Comparison of ENCODE assay signal across 11 cellular contexts in the genomic region with DNA sequence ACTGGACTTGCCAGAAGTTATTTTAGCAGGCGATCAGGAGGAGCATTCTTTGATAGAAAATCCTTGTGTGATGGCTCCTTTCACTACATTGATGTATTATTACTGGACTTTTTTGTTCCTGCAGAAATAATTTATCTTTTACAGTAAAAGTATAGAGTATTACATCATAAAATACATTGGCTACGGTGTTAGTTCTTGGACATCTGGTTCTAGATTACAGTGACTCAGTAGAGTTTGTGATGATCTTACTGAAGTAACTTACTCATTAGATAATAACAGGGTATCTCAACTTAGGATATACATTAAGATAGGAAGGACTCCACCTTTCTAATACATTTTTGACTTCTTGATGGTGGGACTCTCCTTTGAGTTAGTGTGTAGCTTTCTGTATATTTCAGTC. TPM values are rescaled to one million over a fixed set of nuclear protein-coding genes. Genes with fewer than 3 reads are reported as not detected.
A peak's percentile ranks its signal among the peaks of the same experiment; 100 is the strongest.
DNase-seq lines count a peak whose midpoint lies in the region; ATAC-seq and TF ChIP-seq lines count a peak whose summit lies in the region.
"Had no signal": no experiment of that assay in that cellular context is flagged by ENCODE, and none has a peak within 500 bp of the region (broad histone marks: within the 10 kb centered on the region; RNA-seq: fewer than 3 reads in every experiment).

No MANE protein-coding gene starts in this region.

- peaks cover 5% of the 10 kb centered on the region for H3K27me3 Mint-ChIP-seq in activated T-cell treated with anti-CD3 and anti-CD28 coated beads, Interleukin-2, amount 50 U/mL, for 72 hours (ENCODE audit: low read depth)

- WGBS in heart right ventricle, 2 donors, result 46 to 52% methylated on average over 2 of the region's 2 CpGs
- 80% methylated on average over 2 of the region's 2 CpGs for WGBS in right lobe of liver (ENCODE audit: insufficient coverage, low coverage, low lambda C conversion rate, missing lambda C conversion rate)

- H3K9ac ChIP-seq in mucosa of stomach (ENCODE audit: low read length), result peak overlapping the region; percentile 51
- H3K9ac ChIP-seq: SK-N-SH had no signal

- H3K9me3 Mint-ChIP-seq in activated T-cell treated with anti-CD3 and anti-CD28 coated beads, Interleukin-2, amount 50 U/mL, for 72 hours, result peaks cover 11 to 16% of the 10 kb centered on the region in 2 donors

- H3K9me3 ChIP-seq in heart right ventricle, result no peaks in the 10 kb centered on the region
- no peaks in the 10 kb centered on the region for H3K9me3 ChIP-seq in mucosa of stomach (ENCODE audit: control insufficient read depth, low read length)
- H3K9me3 ChIP-seq in uterus, result no peaks in the 10 kb centered on the region
- H3K9me3 ChIP-seq in right lobe of liver, result no peaks in the 10 kb centered on the region
- H3K9me3 ChIP-seq: SK-N-SH had no signal

- DNase-seq in heart right ventricle, result no peak
- DNase-seq in Right ventricle myocardium superior, result no peak
- DNase-seq in dedifferentiated amniotic fluid mesenchymal stem cell (ENCODE audit: extremely low spot score), result peak; percentile 16
- no peak for DNase-seq in uterus
- no peak for DNase-seq in activated T-cell treated with anti-CD3 and anti-CD28 coated beads, Interleukin-2, amount 50 U/mL, for 72 hours
- DNase-seq in right lobe of liver, result no peak
- DNase-seq: activated CD4-positive, alpha-beta T cell treated with anti-CD3 and anti-CD28 coated beads for 1 hour; effector CD4-positive, alpha-beta T cell had no signal

- H3K36me3 Mint-ChIP-seq in activated T-cell treated with anti-CD3 and anti-CD28 coated beads, Interleukin-2, amount 50 U/mL, for 72 hours (ENCODE audit: insufficient read depth in 2 of 2), result peaks cover 2 to 8% of the 10 kb centered on the region in 2 donors

- H3K27ac Mint-ChIP-seq in activated T-cell treated with anti-CD3 and anti-CD28 coated beads, Interleukin-2, amount 50 U/mL, for 72 hours, result no peak overlapping the region

- no peaks in the 10 kb centered on the region for H3K27me3 ChIP-seq in heart right ventricle
- H3K27me3 ChIP-seq in mucosa of stomach (ENCODE audit: control insufficient read depth, insufficient read depth, low read length), result no peaks in the 10 kb centered on the region
- no peaks in the 10 kb centered on the region for H3K27me3 ChIP-seq in uterus
- H3K27me3 ChIP-seq in right lobe of liver, result no peaks in the 10 kb centered on the region

- intact Hi-C loops in heart right ventricle (cut with DNase I) (loop anchor here in 6 of 10 donors (2.0 to 5.0 kb wide), 6 partner anchors 40 to 60 kb away; a partner anchor contains a TSS), Right ventricle myocardium superior (cut with DNase I) (loop anchor here (2.0 kb wide), 1 partner anchor 59 kb away; a partner anchor contains a TSS), uterus (cut with DNase I; ENCODE audit: low total_unique reads) (no loop called here), right lobe of liver (cut with DNase I) (no loop called here)

- H3K4me3 ChIP-seq in heart right ventricle, result peak overlapping the region in 3 of 10 donors; percentile 13 to 35 (median 19)
- no peak overlapping the region for H3K4me3 ChIP-seq in mucosa of stomach (ENCODE audit: low read length)
- H3K4me3 ChIP-seq in uterus, result no peak overlapping the region
- H3K4me3 ChIP-seq in right lobe of liver, result no peak overlapping the region

- H3K27ac ChIP-seq in heart right ventricle (peak overlapping the region; percentile 60 to 95 (median 92)), uterus (peak overlapping the region; percentile 83 to 87), right lobe of liver (no peak overlapping the region)

- peaks cover 31% of the 10 kb centered on the region for H3K4me1 Mint-ChIP-seq in activated T-cell treated with anti-CD3 and anti-CD28 coated beads, Interleukin-2, amount 50 U/mL, for 72 hours (ENCODE audit: low read depth)

- TF ChIP-seq POLR2A in uterus (IDR thresholded peaks at IDR 0.05) (no peak), right lobe of liver (IDR thresholded peaks at IDR 0.05) (no peak)

- peaks cover 0 to 64% (median 43%) of the 10 kb centered on the region in 9 donors for H3K4me1 ChIP-seq in heart right ventricle
- peaks cover 31% of the 10 kb centered on the region for H3K4me1 ChIP-seq in mucosa of stomach (ENCODE audit: control insufficient read depth, insufficient read depth, low read length)
- H3K4me1 ChIP-seq in uterus, result peaks cover 0 to 19% of the 10 kb centered on the region in 2 donors
- H3K4me1 ChIP-seq in right lobe of liver, result peaks cover 0 to 15% (median 3%) of the 10 kb centered on the region in 4 donors

- ATAC-seq in heart right ventricle (no peak), Right ventricle myocardium superior (ENCODE audit: poor library complexity) (no peak), GM19328 (IDR thresholded peaks at IDR 0.05; ENCODE audit: unreplicated experiment) (no peak), right lobe of liver (no peak)
- no peak for ATAC-seq in activated T-cell treated with anti-CD3 and anti-CD28 coated beads, Interleukin-2, amount 50 U/mL, for 72 hours (replicated peaks in 1 of 2)

- no peak overlapping the region for H3K4me3 Mint-ChIP-seq in activated T-cell treated with anti-CD3 and anti-CD28 coated beads, Interleukin-2, amount 50 U/mL, for 72 hours

- TF ChIP-seq CTCF in heart right ventricle (IDR thresholded peaks at IDR 0.05) (no peak), uterus (IDR thresholded peaks at IDR 0.05) (no peak), right lobe of liver (IDR thresholded peaks at IDR 0.05) (no peak)

- peaks cover 0 to 41% (median 32%) of the 10 kb centered on the region in 9 donors for H3K36me3 ChIP-seq in heart right ventricle
- no peaks in the 10 kb centered on the region for H3K36me3 ChIP-seq in mucosa of stomach (ENCODE audit: control insufficient read depth, insufficient read depth, low read length)
- no peaks in the 10 kb centered on the region for H3K36me3 ChIP-seq in uterus
- no peaks in the 10 kb centered on the region for H3K36me3 ChIP-seq in right lobe of liver

RNA-seq across cellular contexts. Expression of a gene that starts 59.0 kb away (rescaled TPM):
- total RNA-seq in heart right ventricle, result 10 to 100 TPM; 24.4 to 47.7 (median 34.6) TPM
- 1 to 10 TPM; 1.9 to 5.7 TPM for polyA plus RNA-seq in heart right ventricle
- 21.2 TPM for total RNA-seq in Right ventricle myocardium superior
- total RNA-seq in uterus, result 100 to 1,000 TPM in 1 of 4 donors, 10 to 100 TPM in 3; 18.2 to 136 (median 60.1) TPM
- total RNA-seq in activated T-cell treated with anti-CD3 and anti-CD28 coated beads, Interleukin-2, amount 50 U/mL, for 72 hours, result under 1 TPM; 0.36 to 0.76 TPM
- total RNA-seq in right lobe of liver, result 1 to 10 TPM in 5 of 6 experiments, under 1 TPM in 1; 0.93 to 4.0 (median 2.9) TPM

Comparison
In these comparisons a context has a peak if more than half of its experiments do, and no peak if none do; other contexts are left out.
1. H3K27ac ChIP-seq: peak in heart right ventricle (10 of 10) and uterus (2 of 2); none in right lobe of liver (0 of 3).
2. intact Hi-C loops: an anchor here in heart right ventricle (2.0 to 5.0 kb wide) and Right ventricle myocardium superior (2.0 kb wide); none called in uterus and right lobe of liver.